In genomic region chr11:73185680-73186293, GRCh38 we compare ENCODE assay signal across 8 cellular contexts. TPM values are rescaled to one million over a fixed set of nuclear protein-coding genes. Genes with fewer than 3 reads are reported as not detected.
DNase-seq lines count a peak whose midpoint lies in the region; ATAC-seq and TF ChIP-seq lines count a peak whose summit lies in the region.

No MANE protein-coding gene starts in this region.

- peaks cover 0 to 27% (median 0%) of the 10 kb centered on the region in 3 experiments for H3K27me3 ChIP-seq in neuronal stem cell (ENCODE audit: control insufficient read depth in 3 of 3, insufficient read depth in 3 of 3, low read depth in 1 of 3, low read length in 3 of 3)

- H3K4me1 ChIP-seq in neuronal stem cell (ENCODE audit: control insufficient read depth in 2 of 2, insufficient read depth in 1 of 2, low read depth in 1 of 2, low read length in 2 of 2), result peaks cover 3 to 9% of the 10 kb centered on the region in 2 donors

- POLR2A ChIA-PET in activated CD8-positive, alpha-beta T cell treated with anti-CD3 and anti-CD28 coated beads, Interleukin-2, amount 10 ng/mL, durations not matched to agents 7 days and 5 days (lab: Charles Lee), result no interaction called here

- H3K14ac ChIP-seq in neuronal stem cell (ENCODE audit: low read length), result peak overlapping the region; percentile 1

- peak overlapping the region; percentile 71 for H2BK5ac ChIP-seq in neuronal stem cell (ENCODE audit: low read length)

- H2AK5ac ChIP-seq in neuronal stem cell (ENCODE audit: low read depth, low read length), result peak overlapping the region; percentile 67

- no peak for ATAC-seq in activated CD8-positive, alpha-beta T cell treated with anti-CD3 and anti-CD28 coated beads, Interleukin-2, amount 10 ng/mL, durations not matched to agents 7 days and 5 days
- ATAC-seq in HG03097 (IDR thresholded peaks at IDR 0.05; ENCODE audit: low FRiP score, unreplicated experiment) (no peak), GM18502 (IDR thresholded peaks at IDR 0.05; ENCODE audit: poor library complexity, unreplicated experiment) (no peak)
- ATAC-seq in activated T-cell treated with anti-CD3 and anti-CD28 coated beads, Interleukin-2, amount 50 U/mL, for 4 hours, result no peak

- H3K27ac ChIP-seq in coronary artery (peak overlapping the region; percentile 82), neuronal stem cell (replicated peaks; ENCODE audit: low read length) (no peak overlapping the region)

- H3K4me3 ChIP-seq in AG09309 (ENCODE audit: control insufficient read depth, low read depth, low read length) (no peak overlapping the region), coronary artery (peak overlapping the region; percentile 38), neuronal stem cell (ENCODE audit: low read length in 2 of 2) (no peak overlapping the region)

- H3K27ac Mint-ChIP-seq in activated CD8-positive, alpha-beta T cell treated with anti-CD3 and anti-CD28 coated beads, Interleukin-2, amount 10 ng/mL, durations not matched to agents 7 days and 5 days, result no peak overlapping the region

- TF ChIP-seq CTCF in AG09309 (IDR thresholded peaks at IDR 0.05; ENCODE audit: control insufficient read depth, insufficient read depth, low read depth, low read length, missing control alignments) (peak; percentile 4), coronary artery (IDR thresholded peaks at IDR 0.05) (no peak)

- peak overlapping the region; percentile 79 for H3K18ac ChIP-seq in neuronal stem cell (ENCODE audit: low read length)

- no peaks in the 10 kb centered on the region for H3K9me3 ChIP-seq in neuronal stem cell (replicated peaks in 1 of 2; ENCODE audit: control insufficient read depth in 2 of 2, insufficient read depth in 1 of 2, low read depth in 1 of 2, low read length in 2 of 2)

- H4K91ac ChIP-seq in neuronal stem cell (ENCODE audit: low read depth, low read length, poor library complexity), result no peak overlapping the region

- H3K36me3 Mint-ChIP-seq in activated CD8-positive, alpha-beta T cell treated with anti-CD3 and anti-CD28 coated beads, Interleukin-2, amount 10 ng/mL, durations not matched to agents 7 days and 5 days (ENCODE audit: low read depth), result no peaks in the 10 kb centered on the region
- no peaks in the 10 kb centered on the region for H3K36me3 Mint-ChIP-seq in activated T-cell treated with anti-CD3 and anti-CD28 coated beads, Interleukin-2, amount 50 U/mL, for 4 hours (ENCODE audit: insufficient read depth)

- H3K23ac ChIP-seq in neuronal stem cell (ENCODE audit: low read depth, low read length, poor library complexity), result no peak overlapping the region

- peak overlapping the region; percentile 52 for H4K8ac ChIP-seq in neuronal stem cell (ENCODE audit: low read depth, low read length)

- H2BK120ac ChIP-seq in neuronal stem cell (ENCODE audit: low read depth, low read length), result no peak overlapping the region

- H2BK15ac ChIP-seq in neuronal stem cell (ENCODE audit: low read length), result peak overlapping the region; percentile 88

- no peaks in the 10 kb centered on the region for H3K79me1 ChIP-seq in neuronal stem cell (ENCODE audit: low read depth, low read length)

- peak overlapping the region; percentile 65 for H2BK12ac ChIP-seq in neuronal stem cell (ENCODE audit: low read length)

- peak overlapping the region; percentile 46 for H3K4ac ChIP-seq in neuronal stem cell (ENCODE audit: low read length)

- H3K9me3 Mint-ChIP-seq in activated CD8-positive, alpha-beta T cell treated with anti-CD3 and anti-CD28 coated beads, Interleukin-2, amount 10 ng/mL, durations not matched to agents 7 days and 5 days (ENCODE audit: insufficient read depth), result no peaks in the 10 kb centered on the region
- no peaks in the 10 kb centered on the region for H3K9me3 Mint-ChIP-seq in activated T-cell treated with anti-CD3 and anti-CD28 coated beads, Interleukin-2, amount 50 U/mL, for 4 hours

- H3K36me3 ChIP-seq in neuronal stem cell (replicated peaks in 1 of 2; ENCODE audit: control insufficient read depth in 2 of 2, insufficient read depth in 2 of 2, low read length in 2 of 2), result no peaks in the 10 kb centered on the region

- H3K4me1 Mint-ChIP-seq in activated CD8-positive, alpha-beta T cell treated with anti-CD3 and anti-CD28 coated beads, Interleukin-2, amount 10 ng/mL, durations not matched to agents 7 days and 5 days (ENCODE audit: low read depth), result peaks cover 11% of the 10 kb centered on the region
- H3K4me1 Mint-ChIP-seq in activated T-cell treated with anti-CD3 and anti-CD28 coated beads, Interleukin-2, amount 50 U/mL, for 4 hours (ENCODE audit: low read depth), result peaks cover 6% of the 10 kb centered on the region

- H2AFZ ChIP-seq in neuronal stem cell (ENCODE audit: low read length), result peak overlapping the region; percentile 53

- peak; percentile 61 for DNase-seq in AG09309 (ENCODE audit: low read depth)
- peak; percentile 95 for DNase-seq in M059J (ENCODE audit: low read depth)
- peak; percentile 89 for DNase-seq in coronary artery (ENCODE audit: low spot score)
- no peak for DNase-seq in neuronal stem cell (ENCODE audit: low spot score)
- DNase-seq in activated CD8-positive, alpha-beta T cell treated with anti-CD3 and anti-CD28 coated beads, Interleukin-2, amount 10 ng/mL, durations not matched to agents 7 days and 5 days, result no peak
- no peak for DNase-seq in activated T-cell treated with anti-CD3 and anti-CD28 coated beads, Interleukin-2, amount 50 U/mL, for 4 hours

- WGBS in neuronal stem cell (ENCODE audit: extremely low coverage in 2 of 2, insufficient read length in 2 of 2, insufficient replicate concordance in 1 of 2), 2 donors, result no CpG with 5 or more reads among the region's 13 CpGs

- CTCF ChIA-PET in activated CD8-positive, alpha-beta T cell treated with anti-CD3 and anti-CD28 coated beads, Interleukin-2, amount 10 ng/mL, durations not matched to agents 7 days and 5 days (lab: Charles Lee), result interaction anchor here (0.7 to 5.5 kb wide), 16 partner anchors 8 to 355 kb away, joined by 3 to 39 read pairs (median 4); no protein-coding TSS in a partner anchor

- H3K4me3 Mint-ChIP-seq in activated CD8-positive, alpha-beta T cell treated with anti-CD3 and anti-CD28 coated beads, Interleukin-2, amount 10 ng/mL, durations not matched to agents 7 days and 5 days, result no peak overlapping the region
- no peak overlapping the region for H3K4me3 Mint-ChIP-seq in activated T-cell treated with anti-CD3 and anti-CD28 coated beads, Interleukin-2, amount 50 U/mL, for 4 hours

- H3K27me3 Mint-ChIP-seq in activated CD8-positive, alpha-beta T cell treated with anti-CD3 and anti-CD28 coated beads, Interleukin-2, amount 10 ng/mL, durations not matched to agents 7 days and 5 days (ENCODE audit: low read depth), result peaks cover 21% of the 10 kb centered on the region
- peaks cover 17% of the 10 kb centered on the region for H3K27me3 Mint-ChIP-seq in activated T-cell treated with anti-CD3 and anti-CD28 coated beads, Interleukin-2, amount 50 U/mL, for 4 hours (ENCODE audit: low read depth)

- H3K9ac ChIP-seq in neuronal stem cell (ENCODE audit: low read depth, low read length, poor library complexity), result no peak overlapping the region

- H3K4me2 ChIP-seq in neuronal stem cell (ENCODE audit: insufficient read depth, low read length, poor library complexity, severe bottlenecking), result no peak overlapping the region

RNA-seq across cellular contexts. Expression of gene P2RY2, which starts 32.3 kb away (rescaled TPM):
- 0.30 and 0.84 TPM in 2 replicates for total RNA-seq in M059J (2014; rRNA removed; shearing (Covaris generic))
- polyA plus RNA-seq in neuronal stem cell (2013, experiment 1 of 2), result 1.2 TPM
- 1.2 TPM for polyA plus RNA-seq in neuronal stem cell (2013, experiment 2 of 2)
- not detected for total RNA-seq in activated CD8-positive, alpha-beta T cell treated with anti-CD3 and anti-CD28 coated beads, Interleukin-2, amount 10 ng/mL, durations not matched to agents 7 days and 5 days
- not detected for total RNA-seq in activated T-cell treated with anti-CD3 and anti-CD28 coated beads, Interleukin-2, amount 50 U/mL, for 4 hours

RNA-seq across cellular contexts. Expression of gene FCHSD2, which starts 43.7 kb away (rescaled TPM):
- total RNA-seq in M059J (2014; rRNA removed; shearing (Covaris generic)), result 6.6 and 10.3 TPM in 2 replicates
- polyA plus RNA-seq in neuronal stem cell (2013, experiment 1 of 2), result 21.2 TPM
- polyA plus RNA-seq in neuronal stem cell (2013, experiment 2 of 2), result 22.1 TPM
- 10 to 100 TPM; 49.6 to 51.8 TPM for total RNA-seq in activated CD8-positive, alpha-beta T cell treated with anti-CD3 and anti-CD28 coated beads, Interleukin-2, amount 10 ng/mL, durations not matched to agents 7 days and 5 days
- total RNA-seq in activated T-cell treated with anti-CD3 and anti-CD28 coated beads, Interleukin-2, amount 50 U/mL, for 4 hours, result 10 to 100 TPM; 16.3 to 25.0 (median 20.3) TPM

Comparison
In these comparisons a context has a peak if more than half of its experiments do, and no peak if none do; other contexts are left out.
1. DNase-seq: peak in AG09309 (single experiment), M059J (single experiment) and coronary artery (single experiment); none in neuronal stem cell (single experiment), activated CD8-positive, alpha-beta T cell treated with anti-CD3 and anti-CD28 coated beads, Interleukin-2, amount 10 ng/mL, durations not matched to agents 7 days and 5 days (single experiment) and activated T-cell treated with anti-CD3 and anti-CD28 coated beads, Interleukin-2, amount 50 U/mL, for 4 hours (single experiment).